In the genomic region with DNA sequence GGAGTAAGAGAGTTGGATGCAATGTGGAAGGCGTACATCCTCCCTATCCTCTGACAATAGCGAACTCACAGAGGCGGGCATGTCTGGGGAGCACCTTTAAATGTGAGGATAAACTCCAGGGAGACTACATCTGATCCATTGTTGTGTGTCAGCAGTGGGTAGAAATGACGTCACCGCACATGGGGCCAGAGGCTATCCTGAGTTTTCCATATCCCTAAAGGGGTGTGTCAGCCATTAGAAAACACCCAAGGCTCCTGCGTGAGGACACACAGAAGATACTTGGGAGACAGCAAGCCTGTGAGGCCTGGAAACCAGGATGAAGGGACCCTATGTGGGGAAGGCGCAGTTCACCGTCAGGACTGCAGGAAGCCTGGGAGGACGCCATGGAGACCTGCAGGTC, we compare ENCODE assay signal across 27 cellular contexts. TPM values are rescaled to one million over a fixed set of nuclear protein-coding genes. Genes with fewer than 3 reads are reported as not detected.
DNase-seq lines count a peak whose midpoint lies in the region; ATAC-seq, FAIRE-seq and TF ChIP-seq lines count a peak whose summit lies in the region.
"Had no signal": no experiment of that assay in that cellular context is flagged by ENCODE, and none has a peak within 500 bp of the region (broad histone marks: within the 10 kb centered on the region; RNA-seq: fewer than 3 reads in every experiment).

No MANE protein-coding gene starts in this region.

- H3K4me1 ChIP-seq in HepG2 (ENCODE audit: insufficient read depth, low read length): peaks cover 4% of the 10 kb centered on the region; the same call in 1 of the 2 replicates
- H3K4me1 ChIP-seq in right lobe of liver: no peaks in the 10 kb centered on the region
- no peaks in the 10 kb centered on the region for H3K4me1 ChIP-seq in endodermal cell (ENCODE audit: control insufficient read depth, insufficient read depth, low read length)
- H3K4me1 ChIP-seq: BLaER1 had no signal

- H3K4me1 Mint-ChIP-seq in endodermal cell: no peaks in the 10 kb centered on the region
- H3K4me1 Mint-ChIP-seq in glutamatergic neuron (ENCODE audit: low read depth, unreplicated experiment): no peaks in the 10 kb centered on the region
- H3K4me1 Mint-ChIP-seq: CD14-positive monocyte; CD4-positive, alpha-beta memory T cell; CD4-positive, CD25-positive, alpha-beta regulatory T cell; CD8-positive, alpha-beta memory T cell had no signal

- TF ChIP-seq RAD21 in HepG2 (CRISPR knock-in tag; IDR thresholded peaks at IDR 0.05): no peak

- intact Hi-C loops in HepG2 (cut with micrococcal nuclease; ENCODE audit: unreplicated experiment): no loop called here
- intact Hi-C loops in right lobe of liver (cut with DNase I): no loop called here

- H3K36me3 Mint-ChIP-seq in endodermal cell (ENCODE audit: low read depth) (no peaks in the 10 kb centered on the region), glutamatergic neuron (ENCODE audit: unreplicated experiment) (no peaks in the 10 kb centered on the region)
- H3K36me3 Mint-ChIP-seq: CD14-positive monocyte; CD4-positive, alpha-beta memory T cell; CD4-positive, CD25-positive, alpha-beta regulatory T cell; CD8-positive, alpha-beta memory T cell had no signal

- H3K9ac ChIP-seq in HepG2 (ENCODE audit: insufficient read depth, low read depth, low read length) (no peak overlapping the region), endodermal cell (ENCODE audit: extremely low read depth, low read length, poor library complexity, severe bottlenecking) (no peak overlapping the region)
- H3K9ac ChIP-seq: BLaER1 had no signal

- no peak for DNase-seq in HepG2 (ENCODE audit: low spot score)
- DNase-seq in right lobe of liver: no peak
- DNase-seq in NCI-H69 (lab: John Stamatoyannopoulos, UW): peak; percentile 46
- DNase-seq in endodermal cell: no peak
- no peak for DNase-seq in RWPE1 (ENCODE audit: low spot score)
- no peak for DNase-seq in glutamatergic neuron
- DNase-seq: 8988T; ACHN; BE2C; C1 segment of cervical spinal cord; CD4-positive, alpha-beta memory T cell; CD4-positive, CD25-positive, alpha-beta regulatory T cell; CD8-positive, alpha-beta memory T cell; COR-L47; DMS 273 treated with DMSO at 0.1 percent for 48 hours; DMS153; DMS53; DMS79; DND-41; EL; GDM1 had no signal

- H3K9me3 ChIP-seq in HepG2 (ENCODE audit: low read length) (no peaks in the 10 kb centered on the region; the same call in 1 of the 2 replicates), right lobe of liver (no peaks in the 10 kb centered on the region), endodermal cell (ENCODE audit: control insufficient read depth, low read length) (peaks cover 1% of the 10 kb centered on the region)
- H3K9me3 ChIP-seq: BE2C, BLaER1 had no signal

- ATAC-seq in HepG2 (no peak), right lobe of liver (no peak)
- ATAC-seq: GM12878 had no signal

- H3K4me2 ChIP-seq in HepG2 (ENCODE audit: low read depth, low read length): no peak overlapping the region
- H3K4me2 ChIP-seq: BLaER1 had no signal

- TF ChIP-seq POLR2A in HepG2 (IDR thresholded peaks at IDR 0.05; ENCODE audit: insufficient read depth in 1 of 2, low read depth in 2 of 2, low read length in 2 of 2): no peak
- TF ChIP-seq POLR2A in right lobe of liver (IDR thresholded peaks at IDR 0.05): no peak

- TF ChIP-seq EP300 in HepG2 (IDR thresholded peaks at IDR 0.05; ENCODE audit: low read depth in 2 of 2, low read length in 2 of 2) (no peak), HepG2 (CRISPR knock-in tag; IDR thresholded peaks at IDR 0.05; ENCODE audit: borderline replicate concordance) (no peak)

- no TSS peak for BruUV-seq in HepG2 (replicated peaks; lab: Mats Ljungman, UMichigan)

- no peak for FAIRE-seq in HepG2 (lab: Jason Lieb, UNC)
- FAIRE-seq: A204.1, GM12878, GM12892, GM18507 had no signal

- TF ChIP-seq CTCF in HepG2 (CRISPR knock-in tag; IDR thresholded peaks at IDR 0.05): no peak
- TF ChIP-seq CTCF in right lobe of liver (IDR thresholded peaks at IDR 0.05): no peak
- peak; percentile 24 for TF ChIP-seq CTCF in endodermal cell (conservative IDR thresholded peaks at IDR 0.05)
- TF ChIP-seq CTCF in RWPE1 (conservative IDR thresholded peaks at IDR 0.05; ENCODE audit: low read depth): no peak
- TF ChIP-seq CTCF in glutamatergic neuron (IDR thresholded peaks at IDR 0.05; ENCODE audit: partially characterized antibody, unreplicated experiment): no peak

- peaks cover 11% of the 10 kb centered on the region for H3K9me3 Mint-ChIP-seq in endodermal cell
- H3K9me3 Mint-ChIP-seq in glutamatergic neuron (ENCODE audit: unreplicated experiment): no peaks in the 10 kb centered on the region

- CTCF ChIA-PET in HepG2 (lab: Yijun Ruan, JAX; ENCODE audit: low intra/inter-chr PET ratio, low total read pairs) (no interaction called here), RWPE1 (lab: Yijun Ruan, JAX) (interaction anchor here (0.7 kb wide), 1 partner anchor 31 kb away, joined by 3 read pairs; no protein-coding TSS in a partner anchor)

- H3K27ac ChIP-seq in HepG2 (ENCODE audit: extremely low read length, insufficient read depth, low read length): no peak overlapping the region
- H3K27ac ChIP-seq in right lobe of liver: no peak overlapping the region
- no peak overlapping the region for H3K27ac ChIP-seq in endodermal cell (ENCODE audit: low read depth, low read length)
- no peak overlapping the region for H3K27ac ChIP-seq in RWPE1
- H3K27ac ChIP-seq: BLaER1 had no signal

- H3K27me3 ChIP-seq in HepG2 (ENCODE audit: control insufficient read depth in 1 of 2, insufficient read depth in 2 of 2, low read length in 2 of 2): no peaks in the 10 kb centered on the region
- no peaks in the 10 kb centered on the region for H3K27me3 ChIP-seq in right lobe of liver
- no peaks in the 10 kb centered on the region for H3K27me3 ChIP-seq in endodermal cell (ENCODE audit: control insufficient read depth, insufficient read depth, low read length, poor library complexity, severe bottlenecking)
- H3K27me3 ChIP-seq: BE2C, BLaER1 had no signal

- H2AFZ ChIP-seq in HepG2 (ENCODE audit: low read length): no peak overlapping the region

- H3K4me3 ChIP-seq in HepG2 (replicated peaks in 1 of 3; ENCODE audit: insufficient read depth in 1 of 3, low read depth in 2 of 3, low read length in 3 of 3) (no peak overlapping the region), right lobe of liver (no peak overlapping the region), endodermal cell (ENCODE audit: low read length) (no peak overlapping the region)
- H3K4me3 ChIP-seq: BLaER1, GM12878 had no signal

- H3K36me3 ChIP-seq in HepG2 (replicated peaks in 1 of 2; ENCODE audit: control insufficient read depth in 1 of 2, insufficient read depth in 2 of 2, low read length in 2 of 2): 0 out of 5 replicates have a peak, but pooled peaks cover 0 to 3% of the 10 kb centered on the region in 2 experiments
- no peaks in the 10 kb centered on the region for H3K36me3 ChIP-seq in right lobe of liver
- H3K36me3 ChIP-seq in endodermal cell (ENCODE audit: control insufficient read depth, insufficient read depth, low read length): no peaks in the 10 kb centered on the region
- H3K36me3 ChIP-seq: BE2C, BLaER1 had no signal

- H4K20me1 ChIP-seq in HepG2 (ENCODE audit: insufficient read depth, low read length): no peaks in the 10 kb centered on the region
- H4K20me1 ChIP-seq: BLaER1 had no signal

- WGBS in HepG2 (ENCODE audit: low lambda C conversion rate): 98% methylated on average over 9 of the region's 9 CpGs
- 95% methylated on average over 3 of the region's 9 CpGs for WGBS in right lobe of liver (ENCODE audit: insufficient coverage, low coverage, low lambda C conversion rate, missing lambda C conversion rate)
- 92 to 98% methylated on average over 6 to 9 of the region's 9 CpGs for WGBS in endodermal cell (ENCODE audit: insufficient coverage in 1 of 2, insufficient read length in 1 of 2), 2 experiments

- H3K4me3 Mint-ChIP-seq in endodermal cell (no peak overlapping the region), glutamatergic neuron (ENCODE audit: unreplicated experiment) (no peak overlapping the region)
- H3K4me3 Mint-ChIP-seq: CD14-positive monocyte; CD4-positive, alpha-beta memory T cell; CD4-positive, CD25-positive, alpha-beta regulatory T cell; CD8-positive, alpha-beta memory T cell had no signal

- H3K79me2 ChIP-seq in HepG2 (ENCODE audit: insufficient read depth, low read length): no peaks in the 10 kb centered on the region

- H3K27me3 Mint-ChIP-seq in endodermal cell (ENCODE audit: insufficient read depth): no peaks in the 10 kb centered on the region
- H3K27me3 Mint-ChIP-seq in glutamatergic neuron (ENCODE audit: unreplicated experiment): no peaks in the 10 kb centered on the region
- H3K27me3 Mint-ChIP-seq: CD4-positive, alpha-beta memory T cell; CD4-positive, CD25-positive, alpha-beta regulatory T cell; CD8-positive, alpha-beta memory T cell had no signal

- in situ Hi-C loops in HepG2 (cut with HindIII; ENCODE audit: extremely low pct_ligation_motif_present, low pct_unique_long_range_greater_than_20kb): no loop called here

- H3K27ac Mint-ChIP-seq in endodermal cell (no peak overlapping the region), glutamatergic neuron (ENCODE audit: unreplicated experiment) (no peak overlapping the region)
- H3K27ac Mint-ChIP-seq: CD14-positive monocyte; CD4-positive, alpha-beta memory T cell; CD4-positive, CD25-positive, alpha-beta regulatory T cell had no signal

- POLR2A ChIA-PET in HepG2 (lab: Yijun Ruan, JAX) (no interaction called here), RWPE1 (lab: Yijun Ruan, JAX; ENCODE audit: low non-redundant PET) (no interaction called here)

RNA-seq across cellular contexts. Expression of a gene that starts 17.2 kb away (rescaled TPM):
- total RNA-seq in HepG2 (2016; rRNA removed; fragmentation: Illumina TruSeq; extraction: Trizol) (8.2 and 11.8 TPM in 2 replicates), right lobe of liver (1 to 10 TPM; 3.6 to 8.6 (median 4.5) TPM), endodermal cell (10 to 100 TPM in 1 of 2 donors, 1 to 10 TPM in 1; 7.5 to 16.1 TPM), glutamatergic neuron (ENCODE audit: unreplicated experiment) (50.8 TPM)
- 12.8 and 13.7 TPM in 2 replicates for total RNA-seq in HepG2 (2016; cell fraction: cytosol; rRNA removed; fragmentation: Illumina TruSeq; extraction: Trizol; ENCODE audit: low read depth)
- total RNA-seq in HepG2 (2016; cell fraction: insoluble cytoplasmic fraction; rRNA removed; fragmentation: Illumina TruSeq; extraction: Trizol): 7.2 and 11.7 TPM in 2 replicates
- total RNA-seq in HepG2 (2016; cell fraction: membrane; rRNA removed; fragmentation: Illumina TruSeq; extraction: Trizol): 15.8 and 18.0 TPM in 2 replicates
- total RNA-seq in HepG2 (2016; cell fraction: nucleus; rRNA removed; fragmentation: Illumina TruSeq; extraction: Trizol): 32.7 and 38.3 TPM in 2 replicates
- 6.5 and 8.5 TPM in 2 replicates for polyA plus RNA-seq in HepG2 (2011; rRNA removed)
- polyA plus RNA-seq in HepG2 (2011; cell fraction: cytosol; rRNA removed): 5.2 and 5.9 TPM in 2 replicates
- polyA plus RNA-seq in HepG2 (2011; cell fraction: nucleus; rRNA removed): 20.4 and 24.1 TPM in 2 replicates
- polyA plus RNA-seq in HepG2 (2012): 7.1 and 8.1 TPM in 2 replicates
- polyA plus RNA-seq in HepG2 (2016; cell fraction: cytosol; fragmentation: Illumina TruSeq; extraction: Trizol; ENCODE audit: low read depth): 10.9 and 11.4 TPM in 2 replicates
- polyA plus RNA-seq in HepG2 (2016; cell fraction: insoluble cytoplasmic fraction; fragmentation: Illumina TruSeq; extraction: Trizol; ENCODE audit: low read depth): 7.0 and 7.8 TPM in 2 replicates
- polyA plus RNA-seq in HepG2 (2016; cell fraction: membrane; fragmentation: Illumina TruSeq; extraction: Trizol; ENCODE audit: low read depth): 10.8 and 12.6 TPM in 2 replicates
- polyA plus RNA-seq in HepG2 (2016; cell fraction: nucleus; fragmentation: Illumina TruSeq; extraction: Trizol; ENCODE audit: insufficient read depth, low read depth): 26.2 and 34.5 TPM in 2 replicates
- polyA minus RNA-seq in HepG2 (2011; rRNA and poly(A)+ RNA removed; ENCODE audit: low replicate concordance): 2.5 and 8.1 TPM in 2 replicates
- 3.3 and 4.7 TPM in 2 replicates for polyA minus RNA-seq in HepG2 (2011; cell fraction: cytosol; rRNA and poly(A)+ RNA removed)
- 54.2 and 68.8 TPM in 2 replicates for polyA minus RNA-seq in HepG2 (2011; cell fraction: nucleus; rRNA and poly(A)+ RNA removed)
- 2.0 TPM for polyA plus RNA-seq in endodermal cell (2013, experiment 1 of 2)
- 2.5 TPM for polyA plus RNA-seq in endodermal cell (2013, experiment 2 of 2)
